27 cellular contexts compared by ENCODE assay signal in genomic region chr12:17020765-17021164, GRCh38.
DNase-seq lines count a peak whose midpoint lies in the region; ATAC-seq, FAIRE-seq and TF ChIP-seq lines count a peak whose summit lies in the region.
"Had no signal": no experiment of that assay in that cellular context is flagged by ENCODE, and none has a peak within 500 bp of the region (broad histone marks: within the 10 kb centered on the region; RNA-seq: fewer than 3 reads in every experiment).

No MANE protein-coding gene starts in this region.

- H3K9me3 ChIP-seq in GM12878 (replicated peaks; ENCODE audit: control insufficient read depth, insufficient read depth, low read length), result no peaks in the 10 kb centered on the region
- peaks cover 0 to 6% (median 0%) of the 10 kb centered on the region in 3 donors for H3K9me3 ChIP-seq in esophagus squamous epithelium
- H3K9me3 ChIP-seq: right atrium auricular region, SK-N-SH, suprapubic skin, upper lobe of left lung had no signal

- H3K4me3 Mint-ChIP-seq in natural killer cell, result no peak overlapping the region
- H3K4me3 Mint-ChIP-seq: activated CD8-positive, alpha-beta memory T cell treated with anti-CD3 and anti-CD28 coated beads, Interleukin-2, amount 10 ng/mL, durations not matched to agents 7 days and 5 days; HFFc6; T-helper 1 cell treated with Interleukin-12 subunit alpha and Interleukin-12 subunit beta and Interleukin-4 antibody, amounts not matched to agents 30 μg/mL and 1 μg/mL, for 36 hours had no signal

- in situ Hi-C loops in GM12878 (cut with MboI), result no loop called here

- peak; percentile 44 for DNase-seq in H7
- DNase-seq in NCI-H1048 (lab: John Stamatoyannopoulos, UW), result peak; percentile 45
- no peak for DNase-seq in GM12878 (ENCODE audit: low read depth, low spot score)
- peak; percentile 23 for DNase-seq in iPS-NIHi11 (ENCODE audit: low spot score)
- no peak for DNase-seq in SKM-1 treated with dmso at 0.1 percent for 144 hours (lab: John Stamatoyannopoulos, UW; ENCODE audit: unreplicated experiment)
- no peak for DNase-seq in esophagus squamous epithelium (lab: John Stamatoyannopoulos, UW)
- no peak for DNase-seq in natural killer cell
- DNase-seq: activated CD4-positive, alpha-beta T cell treated with anti-CD3 and anti-CD28 coated beads, Interleukin-2, amount 50 U/mL, for 4 hours; activated CD8-positive, alpha-beta memory T cell treated with anti-CD3 and anti-CD28 coated beads, Interleukin-2, amount 10 ng/mL, durations not matched to agents 7 days and 5 days; activated T-cell treated with anti-CD3 and anti-CD28 coated beads, Interleukin-2, amount 50 U/mL, for 48 hours; DMS 273 treated with DMSO at 0.1 percent for 48 hours; effector memory CD4-positive, alpha-beta T cell; EL; HFFc6; NCI-H1092; NCI-H524; SK-N-SH; small intestine; stimulated activated naive CD4-positive, alpha-beta T cell treated with Interleukin-2 at 50 U/mL for 16 hours; upper lobe of left lung had no signal

- H3K27me3 ChIP-seq in H7 (ENCODE audit: control insufficient read depth, insufficient read depth, low read length) (no peaks in the 10 kb centered on the region), GM12878 (replicated peaks in 1 of 2; ENCODE audit: control insufficient read depth in 2 of 2, insufficient read depth in 2 of 2, low read length in 1 of 2) (no peaks in the 10 kb centered on the region), esophagus squamous epithelium (no peaks in the 10 kb centered on the region)
- H3K27me3 ChIP-seq: right atrium auricular region, suprapubic skin, upper lobe of left lung had no signal

- POLR2A ChIA-PET in GM12878 (lab: Charles Lee), result interaction anchor here (0.7 kb wide), 1 partner anchor 9 kb away, joined by 4 read pairs; no protein-coding TSS in a partner anchor

- RAD21 ChIA-PET in GM12878 (lab: Charles Lee; ENCODE audit: unreplicated experiment), result no interaction called here

- no peak overlapping the region for H3K27ac ChIP-seq in GM12878 (ENCODE audit: control insufficient read depth, insufficient read depth)
- H3K27ac ChIP-seq in esophagus squamous epithelium, result no peak overlapping the region
- H3K27ac ChIP-seq: coronary artery, right atrium auricular region, suprapubic skin, upper lobe of left lung had no signal

- H3K4me2 ChIP-seq in GM12878 (ENCODE audit: control insufficient read depth, insufficient read depth), result no peak overlapping the region
- H3K4me2 ChIP-seq: SK-N-SH had no signal

- H4K20me1 ChIP-seq in GM12878 (ENCODE audit: control insufficient read depth, insufficient read depth), result no peaks in the 10 kb centered on the region

- no peak for TF ChIP-seq CTCF in GM12878 (IDR thresholded peaks at IDR 0.05 in 2 of 3, conservative IDR thresholded peaks at IDR 0.05 in 1 of 3; ENCODE audit: control insufficient read depth in 2 of 3, extremely low read depth in 1 of 3, insufficient read depth in 1 of 3, low read depth in 3 of 3, low read length in 3 of 3)
- no peak for TF ChIP-seq CTCF in esophagus squamous epithelium (IDR thresholded peaks at IDR 0.05)
- TF ChIP-seq CTCF in natural killer cell (IDR thresholded peaks at IDR 0.05), result no peak

- no peak overlapping the region for H3K9ac ChIP-seq in GM12878 (ENCODE audit: control insufficient read depth, insufficient read depth, low read length)
- H3K9ac ChIP-seq: SK-N-SH had no signal

- TF ChIP-seq POLR2A in GM12878 (IDR thresholded peaks at IDR 0.05; ENCODE audit: low read depth, low read length), result no peak
- no peak for TF ChIP-seq POLR2A in esophagus squamous epithelium (IDR thresholded peaks at IDR 0.05)

- CTCF ChIA-PET in GM12878 (lab: Yijun Ruan, JAX), result no interaction called here

- no peak for TF ChIP-seq EP300 in GM12878 (IDR thresholded peaks at IDR 0.05; ENCODE audit: borderline replicate concordance in 1 of 2, control insufficient read depth in 1 of 2, low read depth in 2 of 2, low read length in 2 of 2)

- no peaks in the 10 kb centered on the region for H3K4me1 Mint-ChIP-seq in natural killer cell
- H3K4me1 Mint-ChIP-seq: activated CD8-positive, alpha-beta memory T cell treated with anti-CD3 and anti-CD28 coated beads, Interleukin-2, amount 10 ng/mL, durations not matched to agents 7 days and 5 days had no signal

- no TSS peak for BruUV-seq in GM12878 (replicated peaks; lab: Mats Ljungman, UMichigan)

- H3K36me3 ChIP-seq in H7 (replicated peaks; ENCODE audit: control insufficient read depth, insufficient read depth, low read length) (no peaks in the 10 kb centered on the region), GM12878 (ENCODE audit: control insufficient read depth in 2 of 2, insufficient read depth in 2 of 2, low read length in 1 of 2) (no peaks in the 10 kb centered on the region), esophagus squamous epithelium (no peaks in the 10 kb centered on the region)
- H3K36me3 ChIP-seq: right atrium auricular region, suprapubic skin, upper lobe of left lung had no signal

- H3K4me3 ChIP-seq in H7 (ENCODE audit: insufficient read depth, low read depth, low read length), result no peak overlapping the region
- no peak overlapping the region for H3K4me3 ChIP-seq in GM12878
- no peak overlapping the region for H3K4me3 ChIP-seq in esophagus squamous epithelium
- H3K4me3 ChIP-seq: coronary artery, right atrium auricular region, suprapubic skin, upper lobe of left lung had no signal

- H2AFZ ChIP-seq in GM12878 (ENCODE audit: control insufficient read depth, low read depth, low read length), result no peak overlapping the region

- FAIRE-seq in GM12878 (lab: Jason Lieb, UNC), result no peak
- FAIRE-seq: GM12892, small intestine, TTC549 had no signal

- SMC1A ChIA-PET in GM12878 (lab: Charles Lee; ENCODE audit: uncharacterized antibody, unreplicated experiment), result interaction anchor here (0.9 to 1.2 kb wide), 2 partner anchors 39 to 635 kb away, joined by 3 read pairs; no protein-coding TSS in a partner anchor

- ATAC-seq in GM12878, result no peak
- ATAC-seq in natural killer cell, result no peak
- ATAC-seq: activated CD8-positive, alpha-beta memory T cell treated with anti-CD3 and anti-CD28 coated beads, Interleukin-2, amount 10 ng/mL, durations not matched to agents 7 days and 5 days; Right ventricle myocardium inferior had no signal

- no peaks in the 10 kb centered on the region for H3K79me2 ChIP-seq in GM12878 (ENCODE audit: control insufficient read depth, insufficient read depth, low read length)

- H3K27me3 Mint-ChIP-seq in natural killer cell (ENCODE audit: low read depth in 2 of 2), result no peaks in the 10 kb centered on the region
- H3K27me3 Mint-ChIP-seq: activated CD8-positive, alpha-beta memory T cell treated with anti-CD3 and anti-CD28 coated beads, Interleukin-2, amount 10 ng/mL, durations not matched to agents 7 days and 5 days had no signal

- no peaks in the 10 kb centered on the region for H3K4me1 ChIP-seq in GM12878 (ENCODE audit: control insufficient read depth, insufficient read depth, low read length)
- no peaks in the 10 kb centered on the region for H3K4me1 ChIP-seq in esophagus squamous epithelium
- H3K4me1 ChIP-seq: right atrium auricular region, suprapubic skin, upper lobe of left lung had no signal

- H3K36me3 Mint-ChIP-seq in natural killer cell, result peaks cover 7% of the 10 kb centered on the region
- H3K36me3 Mint-ChIP-seq: activated CD8-positive, alpha-beta memory T cell treated with anti-CD3 and anti-CD28 coated beads, Interleukin-2, amount 10 ng/mL, durations not matched to agents 7 days and 5 days had no signal

- H3K27ac Mint-ChIP-seq in natural killer cell, result no peak overlapping the region
- H3K27ac Mint-ChIP-seq: activated CD8-positive, alpha-beta memory T cell treated with anti-CD3 and anti-CD28 coated beads, Interleukin-2, amount 10 ng/mL, durations not matched to agents 7 days and 5 days; HFFc6; T-helper 1 cell treated with Interleukin-12 subunit alpha and Interleukin-12 subunit beta and Interleukin-4 antibody, amounts not matched to agents 30 μg/mL and 1 μg/mL, for 36 hours had no signal

- intact Hi-C loops in GM12878 (cut with micrococcal nuclease; ENCODE audit: unreplicated experiment), result no loop called here
- intact Hi-C loops in esophagus squamous epithelium (cut with DNase I), result no loop called here
- intact Hi-C loops in natural killer cell (cut with micrococcal nuclease), result no loop called here

- no peak for TF ChIP-seq RAD21 in GM12878 (IDR thresholded peaks at IDR 0.05; ENCODE audit: insufficient read depth, low read depth, low read length)

- peaks cover 5 to 14% of the 10 kb centered on the region in 2 donors for H3K9me3 Mint-ChIP-seq in natural killer cell

TF ChIP-seq in GM12878, 131 proteins besides CTCF, POLR2A, EP300 and RAD21:
- TF ChIP-seq CHD4 (IDR thresholded peaks at IDR 0.05) (no peak), MTA2 (IDR thresholded peaks at IDR 0.05; ENCODE audit: low read depth) (peak; percentile 78), NR2F1 (conservative IDR thresholded peaks at IDR 0.05) (peak; percentile 46; the same call in 1 of the 2 replicates)

Comparison
In these comparisons a context has a peak if more than half of its experiments do, and no peak if none do; other contexts are left out.
1. DNase-seq: peak in H7 (single experiment), NCI-H1048 (single experiment) and iPS-NIHi11 (single experiment); none in GM12878 (single experiment), SKM-1 treated with dmso at 0.1 percent for 144 hours (single experiment), esophagus squamous epithelium (single experiment) and natural killer cell (single experiment).